Comparison of ENCODE assay signal across 9 cellular contexts in the genomic region with DNA sequence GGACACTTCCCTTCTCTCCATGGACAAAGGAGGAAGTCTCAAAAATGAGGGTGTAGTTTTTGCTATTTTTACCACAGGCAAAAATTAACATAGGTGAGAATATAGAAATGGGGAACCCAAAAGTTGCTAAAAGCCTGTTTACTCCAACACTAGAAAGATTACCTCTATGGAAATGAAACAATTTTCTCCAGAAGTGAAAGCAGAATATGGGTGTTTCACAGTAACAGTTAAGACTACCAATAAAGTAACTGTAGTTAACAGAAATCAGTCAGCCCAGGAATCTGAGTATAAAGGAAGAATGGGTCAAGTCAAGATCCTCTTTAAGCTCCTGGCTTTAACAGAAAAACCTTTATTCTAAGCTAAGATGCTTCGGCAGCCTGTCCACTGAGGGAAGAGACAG. TPM values are rescaled to one million over a fixed set of nuclear protein-coding genes. Genes with fewer than 3 reads are reported as not detected.
A peak's percentile ranks its signal among the peaks of the same experiment; 100 is the strongest.
DNase-seq lines count a peak whose midpoint lies in the region; ATAC-seq, FAIRE-seq and TF ChIP-seq lines count a peak whose summit lies in the region.
"Had no signal": no experiment of that assay in that cellular context is flagged by ENCODE, and none has a peak within 500 bp of the region (broad histone marks: within the 10 kb centered on the region; RNA-seq: fewer than 3 reads in every experiment).

No MANE protein-coding gene starts in this region.

- H3K79me1 ChIP-seq in H1 (ENCODE audit: low read depth, low read length), result no peaks in the 10 kb centered on the region; the same call in 1 of the 2 replicates

- POLR2A ChIA-PET in H1 (lab: Charles Lee; ENCODE audit: partially characterized antibody), result interaction anchor here (0.9 to 13.8 kb wide), 13 partner anchors 8 to 268 kb away, joined by 3 to 176 read pairs (median 4); a partner anchor contains a TSS

- 90% methylated on average over 1 of the region's 1 CpG; no CpG with 5 or more reads in 1 of the 2 experiments for WGBS in H1 (ENCODE audit: extremely low coverage in 1 of 2, insufficient coverage in 1 of 2, insufficient read length in 1 of 2, insufficient replicate concordance in 2 of 2, low coverage in 1 of 2, low lambda C conversion rate in 2 of 2, missing lambda C conversion rate in 1 of 2), 2 experiments
- 16 to 38% (median 20%) methylated on average over 1 of the region's 1 CpG for WGBS in psoas muscle, 3 donors

- TF ChIP-seq RAD21 in H1 (IDR thresholded peaks at IDR 0.05 in 1 of 2, conservative IDR thresholded peaks at IDR 0.05 in 1 of 2; ENCODE audit: low read depth in 2 of 2, low read length in 2 of 2), result no peak

- peaks cover 0 to 20% (median 12%) of the 10 kb centered on the region in 4 experiments; a peak in 5 of 7 replicates for H3K4me1 ChIP-seq in H1 (replicated peaks in 1 of 4; ENCODE audit: control insufficient read depth in 3 of 4, insufficient read depth in 4 of 4, low read length in 3 of 4)
- H3K4me1 ChIP-seq in psoas muscle, result peaks cover 92% of the 10 kb centered on the region

- peaks cover 61 to 72% of the 10 kb centered on the region in 2 experiments for H4K20me1 ChIP-seq in H1 (replicated peaks in 1 of 2; ENCODE audit: control insufficient read depth in 1 of 2, insufficient read depth in 2 of 2, low read length in 2 of 2)

- peak overlapping the region; percentile 59 to 70; a peak in 3 of 4 replicates for H3K4me2 ChIP-seq in H1 (ENCODE audit: insufficient read depth in 1 of 2, low read depth in 2 of 2, low read length in 2 of 2)

- no peak overlapping the region for H3K14ac ChIP-seq in H1 (ENCODE audit: insufficient read length)

- CTCF ChIA-PET in H1 (lab: Charles Lee; ENCODE audit: partially characterized antibody), result interaction anchor here (3.0 kb wide), 1 partner anchor 15 kb away, joined by 12 read pairs; no protein-coding TSS in a partner anchor

- H3K4me3 ChIP-seq in H1 (ENCODE audit: extremely low read depth in 1 of 4, insufficient read depth in 2 of 4, low read depth in 3 of 4, low read length in 4 of 4) (peak overlapping the region in 1 of 4 experiments; percentile 92; a peak in 2 of 8 replicates), psoas muscle (peak overlapping the region; percentile 99)

- no peaks in the 10 kb centered on the region for H3K23me2 ChIP-seq in H1 (ENCODE audit: low read depth, low read length)

- H3K9me3 ChIP-seq in H1 (ENCODE audit: insufficient read depth in 2 of 2, low read depth in 1 of 2, low read length in 1 of 2) (no peaks in the 10 kb centered on the region), psoas muscle (no peaks in the 10 kb centered on the region)

- no peak overlapping the region for H3K4ac ChIP-seq in H1 (replicated peaks; ENCODE audit: insufficient read length, low read depth, low read length)

- FAIRE-seq in H1 (lab: Jason Lieb, UNC), result no peak

- H2BK120ac ChIP-seq in H1 (replicated peaks; ENCODE audit: low read depth, low read length), result no peak overlapping the region

- no peak overlapping the region for H3K18ac ChIP-seq in H1 (ENCODE audit: extremely low read depth, low read length)

- TF ChIP-seq POLR2A in H1 (IDR thresholded peaks at IDR 0.05; ENCODE audit: control extremely low read depth in 1 of 2, low read depth in 2 of 2, low read length in 2 of 2), result no peak; a peak in 1 of 3 replicates

- no peak overlapping the region for H2BK20ac ChIP-seq in H1 (ENCODE audit: low read length)

- H3K36me3 ChIP-seq in H1 (ENCODE audit: control insufficient read depth in 2 of 4, insufficient read depth in 4 of 4, low read length in 3 of 4), result peaks cover 24 to 69% (median 45%) of the 10 kb centered on the region in 4 experiments
- peaks cover 8 to 42% of the 10 kb centered on the region in 2 donors for H3K36me3 ChIP-seq in psoas muscle (ENCODE audit: insufficient read depth in 1 of 2, low read depth in 1 of 2)

- intact Hi-C loops in psoas muscle (cut with DNase I) (loop anchor here in 1 of 2 donors (10.0 kb wide), 1 partner anchor 876 kb away; a partner anchor contains a TSS), head of caudate nucleus (cut with DNase I) (no loop called here)

- no peak overlapping the region for H3K56ac ChIP-seq in H1 (replicated peaks; ENCODE audit: insufficient read length, low read depth, low read length)

- peaks cover 97 to 100% of the 10 kb centered on the region in 2 experiments for H3K79me2 ChIP-seq in H1 (ENCODE audit: control insufficient read depth in 1 of 2, insufficient read depth in 2 of 2, low read length in 2 of 2)

- H2BK15ac ChIP-seq in H1 (ENCODE audit: low read length), result no peak overlapping the region

- H3K27ac ChIP-seq in H1 (ENCODE audit: low read depth, low read length) (no peak overlapping the region), psoas muscle (peak overlapping the region; percentile 100)

- TF ChIP-seq CTCF in H1 (IDR thresholded peaks at IDR 0.05; ENCODE audit: control extremely low read depth in 1 of 3, insufficient read depth in 1 of 3, low read depth in 1 of 3, low read length in 3 of 3) (no peak), psoas muscle (IDR thresholded peaks at IDR 0.05) (no peak)

- no peak overlapping the region for H2BK5ac ChIP-seq in H1 (ENCODE audit: low read depth, low read length)

- H3K23ac ChIP-seq in H1 (ENCODE audit: insufficient read length), result no peak overlapping the region

- H2AK5ac ChIP-seq in H1 (ENCODE audit: low read depth, low read length), result no peak overlapping the region

- no peak overlapping the region for H4K91ac ChIP-seq in H1 (replicated peaks; ENCODE audit: insufficient read length, low read length)

- H3K27me3 ChIP-seq in H1 (replicated peaks in 1 of 4; ENCODE audit: control insufficient read depth in 3 of 4, extremely low read depth in 1 of 4, insufficient read depth in 3 of 4, low read length in 3 of 4) (no peaks in the 10 kb centered on the region), psoas muscle (ENCODE audit: insufficient read depth in 3 of 3, low read length in 2 of 3) (no peaks in the 10 kb centered on the region)

- H3K9ac ChIP-seq in H1 (replicated peaks in 1 of 4; ENCODE audit: extremely low read depth in 1 of 4, low read depth in 3 of 4, low read length in 3 of 4), result no peak overlapping the region

- H2BK12ac ChIP-seq in H1 (ENCODE audit: low read depth, low read length), result no peak overlapping the region

- H4K8ac ChIP-seq in H1 (ENCODE audit: extremely low read depth, insufficient read depth, low read length), result no peak overlapping the region

- no peak overlapping the region for H4K5ac ChIP-seq in H1 (ENCODE audit: insufficient read length, low read depth, low read length)

- no peak for TF ChIP-seq EP300 in H1 (IDR thresholded peaks at IDR 0.05; ENCODE audit: borderline replicate concordance in 1 of 2, low read depth in 2 of 2, low read length in 2 of 2)

- ATAC-seq in psoas muscle (no peak), GM18868 (IDR thresholded peaks at IDR 0.05; ENCODE audit: unreplicated experiment) (no peak)

- H2AFZ ChIP-seq in H1 (ENCODE audit: low read length), result no peak overlapping the region

- DNase-seq in NOMO-1 treated with DMSO at 0.1 percent for 48 hours (lab: John Stamatoyannopoulos, UW; ENCODE audit: unreplicated experiment), result peak; percentile 53
- no peak for DNase-seq in NOMO-1 treated with dmso at 0.1 percent for 144 hours (lab: John Stamatoyannopoulos, UW; ENCODE audit: unreplicated experiment)
- peak; percentile 7 for DNase-seq in OCI-M1 (lab: John Stamatoyannopoulos, UW)
- no peak for DNase-seq in H1 (ENCODE audit: low read depth in 1 of 2, low spot score in 2 of 2)
- no peak for DNase-seq in psoas muscle
- DNase-seq in head of caudate nucleus, result no peak
- DNase-seq in UCSD-AML1 (lab: John Stamatoyannopoulos, UW; ENCODE audit: unreplicated experiment), result no peak
- DNase-seq: activated gamma-delta T cell had no signal

TF ChIP-seq in H1, 55 proteins besides CTCF, POLR2A, EP300 and RAD21:
- no peak for TF ChIP-seq KDM4A (IDR thresholded peaks at IDR 0.05; ENCODE audit: low read depth, low read length, severe bottlenecking)
- no peak for TF ChIP-seq BRCA1 (IDR thresholded peaks at IDR 0.05; ENCODE audit: low read depth, low read length)
- no peak for TF ChIP-seq TCF12 (IDR thresholded peaks at IDR 0.05; ENCODE audit: low read depth, low read length)

RNA-seq across cellular contexts. Expression of a gene that starts 9.3 kb away (rescaled TPM):
- 267 and 274 TPM in 2 replicates for total RNA-seq in H1 (2021; fragmentation: NEBNext Ultra II Directional; extraction: Animal tissue kit (Norgen Biotek cat#: 25700))
- polyA plus RNA-seq in H1 (2011; rRNA removed), result 206 and 251 TPM in 2 replicates
- polyA plus RNA-seq in H1 (2011; cell fraction: cytosol; rRNA removed), result 276 TPM
- polyA plus RNA-seq in H1 (2011; cell fraction: nucleus; rRNA removed), result 182 TPM
- 251 to 314 TPM (median 271 TPM) in 4 replicates for polyA plus RNA-seq in H1 (2012, experiment 1 of 2)
- polyA plus RNA-seq in H1 (2012, experiment 2 of 2), result 66.5 TPM
- 261 TPM for polyA plus RNA-seq in H1 (2013, experiment 1 of 2)
- 258 TPM for polyA plus RNA-seq in H1 (2013, experiment 2 of 2)
- polyA minus RNA-seq in H1 (2011; rRNA and poly(A)+ RNA removed), result 233 and 288 TPM in 2 replicates
- 376 TPM for polyA minus RNA-seq in H1 (2011; cell fraction: cytosol; rRNA and poly(A)+ RNA removed)
- 505 TPM for polyA minus RNA-seq in H1 (2011; cell fraction: nucleus; rRNA and poly(A)+ RNA removed)
- 10 to 100 TPM; 38.7 to 99.5 (median 68.8) TPM for total RNA-seq in psoas muscle
- polyA plus RNA-seq in psoas muscle, result 10 to 100 TPM; 60.5 to 86.6 (median 86.5) TPM

Comparison
In these comparisons a context has a peak if more than half of its experiments do, and no peak if none do; other contexts are left out.
1. DNase-seq: peak in NOMO-1 treated with DMSO at 0.1 percent for 48 hours (single experiment) and OCI-M1 (single experiment); none in NOMO-1 treated with dmso at 0.1 percent for 144 hours (single experiment), H1 (0 of 2), psoas muscle (0 of 2), head of caudate nucleus (0 of 42) and UCSD-AML1 (single experiment).